11 cellular contexts compared by ENCODE assay signal in the genomic region with DNA sequence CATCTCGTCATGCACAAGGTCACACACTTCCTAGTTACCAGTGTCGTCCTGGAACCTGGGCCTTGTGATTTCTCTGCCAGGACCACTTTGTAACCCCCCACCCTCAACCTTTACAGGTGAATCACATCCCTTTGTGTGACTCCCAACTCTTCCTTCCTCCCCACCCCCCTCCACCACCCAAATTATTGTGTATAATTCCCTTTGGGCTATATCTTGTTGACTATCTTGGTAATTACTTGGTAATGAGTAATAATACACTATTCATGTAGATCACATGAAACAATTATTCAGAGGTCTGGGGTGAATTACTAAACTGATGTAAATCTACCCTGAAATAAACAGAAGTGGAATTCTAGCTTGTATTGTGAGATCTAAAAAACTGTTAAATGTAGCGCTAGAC. TPM values are rescaled to one million over a fixed set of nuclear protein-coding genes. Genes with fewer than 3 reads are reported as not detected.
DNase-seq lines count a peak whose midpoint lies in the region; ATAC-seq and TF ChIP-seq lines count a peak whose summit lies in the region.
"Had no signal": no experiment of that assay in that cellular context is flagged by ENCODE, and none has a peak within 500 bp of the region (broad histone marks: within the 10 kb centered on the region; RNA-seq: fewer than 3 reads in every experiment).

No MANE protein-coding gene starts in this region.

- no peak for ATAC-seq in activated CD4-positive, alpha-beta T cell treated with anti-CD3 and anti-CD28 coated beads for 36 hours

- no peaks in the 10 kb centered on the region for H3K4me1 ChIP-seq in iPS-15b (ENCODE audit: control insufficient read depth, insufficient read depth, low read length)

- H3K27ac ChIP-seq in angular gyrus (ENCODE audit: low read depth, low read length) = peak overlapping the region; percentile 57
- peak overlapping the region; percentile 81 for H3K27ac ChIP-seq in substantia nigra (ENCODE audit: low read depth, low read length, poor library complexity, severe bottlenecking)

- no peaks in the 10 kb centered on the region for H3K36me3 Mint-ChIP-seq in activated CD4-positive, alpha-beta T cell treated with anti-CD3 and anti-CD28 coated beads for 36 hours (ENCODE audit: low read depth)

- TF ChIP-seq CTCF in GM10266 (IDR thresholded peaks at IDR 0.05; ENCODE audit: control insufficient read depth, insufficient read depth, low read depth, missing control alignments) = no peak

- peak overlapping the region; percentile 55 for H3K4me3 Mint-ChIP-seq in activated CD4-positive, alpha-beta T cell treated with anti-CD3 and anti-CD28 coated beads for 36 hours

- no peak overlapping the region for H3K9ac ChIP-seq in iPS-15b (ENCODE audit: low read depth, low read length)

- POLR2A ChIA-PET in activated CD4-positive, alpha-beta T cell treated with anti-CD3 and anti-CD28 coated beads for 36 hours (lab: Charles Lee) = no interaction called here

- H3K4me1 Mint-ChIP-seq in activated CD4-positive, alpha-beta T cell treated with anti-CD3 and anti-CD28 coated beads for 36 hours = peaks cover 10% of the 10 kb centered on the region

- H3K36me3 ChIP-seq in iPS-15b (ENCODE audit: control insufficient read depth, insufficient read depth, low read length) = no peaks in the 10 kb centered on the region
- H3K36me3 ChIP-seq: thyroid gland had no signal

- no peak for DNase-seq in activated CD4-positive, alpha-beta T cell treated with anti-CD3 and anti-CD28 coated beads for 36 hours
- DNase-seq in activated CD4-positive, alpha-beta T cell treated with anti-CD3 and anti-CD28 coated beads, Interleukin-2, amount 50 U/mL, for 4 hours = no peak
- DNase-seq in substantia nigra (lab: John Stamatoyannopoulos, UW) (no peak), NCI-H187 treated with DMSO at 0.1 percent for 48 hours (lab: John Stamatoyannopoulos, UW) (no peak), GM10266 (ENCODE audit: extremely low spot score) (no peak), GM19238 (ENCODE audit: insufficient read length, low spot score) (no peak)
- DNase-seq: effector CD4-positive, alpha-beta T cell had no signal

- H3K27ac Mint-ChIP-seq in activated CD4-positive, alpha-beta T cell treated with anti-CD3 and anti-CD28 coated beads for 36 hours = no peak overlapping the region

- H3K27me3 Mint-ChIP-seq in activated CD4-positive, alpha-beta T cell treated with anti-CD3 and anti-CD28 coated beads for 36 hours = peaks cover 58% of the 10 kb centered on the region

- peak overlapping the region; percentile 82 for H3K4me3 ChIP-seq in iPS-15b (ENCODE audit: low read depth, low read length)

- CTCF ChIA-PET in activated CD4-positive, alpha-beta T cell treated with anti-CD3 and anti-CD28 coated beads for 36 hours (lab: Charles Lee) = no interaction called here

- H3K27me3 ChIP-seq in iPS-15b (ENCODE audit: control insufficient read depth, insufficient read depth, low read length) = peaks cover 12% of the 10 kb centered on the region
- H3K27me3 ChIP-seq: thyroid gland had no signal

- intact Hi-C loops in activated CD4-positive, alpha-beta T cell treated with anti-CD3 and anti-CD28 coated beads for 36 hours (cut with DNase I, micrococcal nuclease) = no loop called here

- H3K9me3 Mint-ChIP-seq in activated CD4-positive, alpha-beta T cell treated with anti-CD3 and anti-CD28 coated beads for 36 hours (ENCODE audit: low read depth) = no peaks in the 10 kb centered on the region

- H3K9me3 ChIP-seq in iPS-15b (ENCODE audit: control insufficient read depth, insufficient read depth, low read length) = no peaks in the 10 kb centered on the region
- H3K9me3 ChIP-seq: thyroid gland had no signal

RNA-seq across cellular contexts. Expression of gene KCNK1, which starts 1.7 kb away (rescaled TPM):
- 1 to 10 TPM in 1 of 2 experiments, under 1 TPM in 1; 0.91 to 1.1 TPM for total RNA-seq in activated CD4-positive, alpha-beta T cell treated with anti-CD3 and anti-CD28 coated beads for 36 hours
- total RNA-seq: A673 had no signal
